ENCODE assay signal across 1 cellular context in genomic region chr1:218164111-218164929, GRCh38.
A peak's percentile ranks its signal among the peaks of the same experiment; 100 is the strongest.
TF ChIP-seq lines count a peak whose summit lies in the region.

No MANE protein-coding gene starts in this region.

TF ChIP-seq in H1, 55 proteins besides CTCF, POLR2A, EP300 and RAD21 (continued from another document):
- TF ChIP-seq ATF3 (IDR thresholded peaks at IDR 0.05; ENCODE audit: insufficient read depth, low read depth, low read length) (no peak), CHD2 (IDR thresholded peaks at IDR 0.05; ENCODE audit: low read length) (0 out of 2 replicates have a peak, but pooled peaks have one; percentile 14), KDM4A (IDR thresholded peaks at IDR 0.05; ENCODE audit: low read depth, low read length, severe bottlenecking) (peak; percentile 98), TAF1 (IDR thresholded peaks at IDR 0.05; ENCODE audit: low read depth, low read length) (no peak), GABPA (IDR thresholded peaks at IDR 0.05; ENCODE audit: borderline replicate concordance, insufficient read depth, low read length) (no peak), ASH2L (IDR thresholded peaks at IDR 0.05; ENCODE audit: low read length) (peak; percentile 89), HDAC6 (IDR thresholded peaks at IDR 0.05; ENCODE audit: low read depth, low read length) (no peak), RBBP5 (IDR thresholded peaks at IDR 0.05; ENCODE audit: borderline replicate concordance, low read depth, low read length) (peak; percentile 87; the same call in 1 of the 2 replicates), CEBPB (IDR thresholded peaks at IDR 0.05; ENCODE audit: low read depth, low read length) (no peak), JUN (IDR thresholded peaks at IDR 0.05; ENCODE audit: low read depth, low read length) (no peak), BACH1 (IDR thresholded peaks at IDR 0.05; ENCODE audit: low read length) (no peak), POLR2AphosphoS5 (IDR thresholded peaks at IDR 0.05; ENCODE audit: low read depth, low read length) (no peak), SAP30 (IDR thresholded peaks at IDR 0.05; ENCODE audit: insufficient read depth, insufficient replicate concordance, low read length) (no peak), USF2 (IDR thresholded peaks at IDR 0.05; ENCODE audit: low read length) (no peak), NANOG (IDR thresholded peaks at IDR 0.05; ENCODE audit: insufficient read depth, low read depth, low read length, poor library complexity, severe bottlenecking) (no peak), CTBP2 (IDR thresholded peaks at IDR 0.05; ENCODE audit: borderline replicate concordance, insufficient read depth, insufficient read length, low read length) (peak; percentile 74), EGR1 (IDR thresholded peaks at IDR 0.05; ENCODE audit: borderline replicate concordance, low read depth, low read length) (0 out of 2 replicates have a peak, but pooled peaks have one; percentile 53), ATF2 (IDR thresholded peaks at IDR 0.05; ENCODE audit: low read length) (no peak), TAF7 (optimal IDR thresholded peaks at IDR 0.05; ENCODE audit: borderline replicate concordance, low read depth, low read length) (no peak), E2F6 (IDR thresholded peaks at IDR 0.05) (peak; percentile 28; the same call in 1 of the 2 replicates), TEAD4 (IDR thresholded peaks at IDR 0.05; ENCODE audit: low read depth, low read length) (no peak), CREB1 (IDR thresholded peaks at IDR 0.05) (no peak; the same call in 1 of the 2 replicates), GTF2F1 (IDR thresholded peaks at IDR 0.05; ENCODE audit: borderline replicate concordance, low read depth, low read length) (no peak), KDM1A (IDR thresholded peaks at IDR 0.05; ENCODE audit: borderline replicate concordance, low read length) (peak; percentile 64; the same call in 1 of the 2 replicates), CBX8 (IDR thresholded peaks at IDR 0.05; ENCODE audit: borderline replicate concordance, low read depth, low read length) (no peak), SP2 (IDR thresholded peaks at IDR 0.05; ENCODE audit: low read length) (no peak), RNF2 (IDR thresholded peaks at IDR 0.05; ENCODE audit: borderline replicate concordance, low read depth, low read length, missing control alignments, poor library complexity, severe bottlenecking) (no peak), EZH2 (IDR thresholded peaks at IDR 0.05; ENCODE audit: low read depth, low read length, severe bottlenecking) (peak; percentile 33), YY1 (IDR thresholded peaks at IDR 0.05; ENCODE audit: low read depth, low read length) (no peak), SIRT6 (IDR thresholded peaks at IDR 0.05; ENCODE audit: low read length) (no peak), SRF (IDR thresholded peaks at IDR 0.05; ENCODE audit: low read depth, low read length) (no peak), CHD7 (IDR thresholded peaks at IDR 0.05; ENCODE audit: insufficient replicate concordance, low read length) (no peak), RFX5 (IDR thresholded peaks at IDR 0.05; ENCODE audit: borderline replicate concordance, low read depth, low read length) (no peak), MAFK (IDR thresholded peaks at IDR 0.05; ENCODE audit: low read depth, low read length) (no peak), TBP (IDR thresholded peaks at IDR 0.05; ENCODE audit: low read depth, low read length) (no peak), MAX (IDR thresholded peaks at IDR 0.05) (peak; percentile 44), SIX5 (IDR thresholded peaks at IDR 0.05; ENCODE audit: low read depth, low read length) (no peak), BRCA1 (IDR thresholded peaks at IDR 0.05; ENCODE audit: low read depth, low read length) (no peak), KDM5A (IDR thresholded peaks at IDR 0.05; ENCODE audit: low read length) (no peak), ZNF274 (IDR thresholded peaks at IDR 0.05; ENCODE audit: borderline replicate concordance, extremely low read depth, low read length) (no peak), HDAC2 (IDR thresholded peaks at IDR 0.05; ENCODE audit: borderline replicate concordance in 1 of 2, low read depth in 2 of 2, low read length in 2 of 2) (peak in 1 of 2 experiments; percentile 23; a peak in 2 of 4 replicates), SP1 (IDR thresholded peaks at IDR 0.05; ENCODE audit: low read depth, low read length) (no peak)
